In the genomic region with DNA sequence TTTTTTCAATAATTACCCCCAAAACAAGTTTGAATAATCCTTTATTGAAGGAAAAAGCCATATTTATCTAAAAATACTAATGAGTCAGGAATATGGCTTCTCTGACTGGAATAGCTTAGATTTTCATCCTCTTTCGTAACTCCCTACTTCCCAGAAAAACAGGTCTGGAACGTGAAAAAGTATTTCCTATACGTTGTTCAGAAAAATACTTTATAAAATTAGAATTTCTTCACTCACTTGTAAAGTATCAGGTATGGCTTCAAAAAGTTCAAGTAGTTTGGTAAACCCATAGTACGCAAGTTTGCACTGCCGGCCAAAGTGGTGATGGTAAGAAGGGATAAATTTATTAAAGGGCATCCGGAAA, we compare ENCODE assay signal across 30 cellular contexts.
"Had no signal": no experiment of that assay in that cellular context is flagged by ENCODE, and none has a peak within 500 bp of the region (broad histone marks: within the 10 kb centered on the region; RNA-seq: fewer than 3 reads in every experiment).

No MANE protein-coding gene starts in this region.

- H3K4me2 ChIP-seq: neural progenitor cell had no signal

- H3K9me3 ChIP-seq: lower lobe of right lung, neutrophil, right atrium auricular region, stomach, testis, thyroid gland, transverse colon, upper lobe of left lung, vagina had no signal

- H3K27ac Mint-ChIP-seq: mesothelial cell of epicardium; naive B cell; natural killer cell; nephron progenitor cell; neural progenitor cell; stimulated activated naive B cell treated with anti-CD40 and anti-IgM and Interleukin-4, amounts not matched to agents 10 μg/mL and 1 μg/mL and 100 μg/mL, for 72 hours had no signal

- H3K4me3 ChIP-seq: lower lobe of right lung, neural progenitor cell, right atrium auricular region, skin epidermis, stomach, testis, thyroid gland, transverse colon, upper lobe of left lung, vagina had no signal

- H3K27me3 Mint-ChIP-seq: naive B cell; stimulated activated naive B cell treated with anti-CD40 and anti-IgM and Interleukin-4, amounts not matched to agents 10 μg/mL and 1 μg/mL and 100 μg/mL, for 72 hours had no signal

- FAIRE-seq: islet of Langerhans, kidney had no signal

- H3K4me1 ChIP-seq: neural progenitor cell, thyroid gland had no signal

- H3K4me1 Mint-ChIP-seq: mesothelial cell of epicardium, neural progenitor cell had no signal

- H3K36me3 ChIP-seq: neural progenitor cell had no signal

- H3K9me3 Mint-ChIP-seq: mesothelial cell of epicardium; naive B cell; natural killer cell; nephron progenitor cell; neural progenitor cell; stimulated activated naive B cell treated with anti-CD40 and anti-IgM and Interleukin-4, amounts not matched to agents 10 μg/mL and 1 μg/mL and 100 μg/mL, for 72 hours had no signal

- H3K27me3 ChIP-seq: neural progenitor cell, neutrophil, right atrium auricular region, stomach, testis, thyroid gland, transverse colon, upper lobe of left lung, vagina had no signal

- H3K27ac ChIP-seq: lower lobe of right lung, neural progenitor cell, skin epidermis, stomach, thyroid gland, transverse colon, upper lobe of left lung, vagina had no signal

- H3K9ac ChIP-seq: neural progenitor cell, parathyroid adenoma had no signal

- H3K4me3 Mint-ChIP-seq: mesothelial cell of epicardium; naive B cell; natural killer cell; nephron progenitor cell; neural progenitor cell; stimulated activated naive B cell treated with anti-CD40 and anti-IgM and Interleukin-4, amounts not matched to agents 10 μg/mL and 1 μg/mL and 100 μg/mL, for 72 hours had no signal

- ATAC-seq: left ventricle myocardium superior; lower lobe of right lung; natural killer cell; sciatic nerve; stimulated activated naive B cell treated with anti-CD40 and anti-IgM and Interleukin-4, amounts not matched to agents 10 μg/mL and 1 μg/mL and 100 μg/mL, for 72 hours; stimulated activated naive CD8-positive, alpha-beta T cell treated with anti-CD3 and anti-CD28 coated beads, Interleukin-15, Interleukin-2, amounts not matched to agents 100 U/mL and 50 U/mL, for 24 hours had no signal

- H2AFZ ChIP-seq: neural progenitor cell, parathyroid adenoma had no signal

- DNase-seq: hippocampal formation; kidney; left ventricle myocardium superior; lower lobe of right lung; mammary epithelial cell; mesendoderm; naive B cell; natural killer cell; nephron progenitor cell; occipital lobe; stimulated activated CD4-positive, alpha-beta T cell treated with anti-CD3 and anti-CD28 coated beads, Interleukin-12 subunit alpha, Interleukin-12 subunit beta, amount 100 ng/mL, for 4 hours; stimulated activated CD4-positive, alpha-beta T cell treated with anti-CD3 and anti-CD28 coated beads, Interleukin-15, amount 100 ng/mL, for 24 hours; stimulated activated CD4-positive, alpha-beta T cell treated with anti-CD3 and anti-CD28 coated beads, Interleukin-2, amount 100 ng/mL, for 24 hours; stimulated activated CD4-positive, alpha-beta T cell treated with anti-CD3 and anti-CD28 coated beads, Interleukin-4, amount 100 ng/mL, for 1 hour; stimulated activated naive B cell treated with anti-CD40 and anti-IgM and Interleukin-4, amounts not matched to agents 10 μg/mL and 1 μg/mL and 100 μg/mL, for 72 hours; stimulated activated naive CD8-positive, alpha-beta T cell treated with anti-CD3 and anti-CD28 coated beads, Interleukin-15, Interleukin-2, amounts not matched to agents 100 U/mL and 50 U/mL, for 24 hours; stomach; testis; thyroid gland; transverse colon; upper lobe of left lung had no signal
